Comparison of ENCODE assay signal across 12 cellular contexts in genomic region chr19:51122112-51122981, GRCh38. TPM values are rescaled to one million over a fixed set of nuclear protein-coding genes. Genes with fewer than 3 reads are reported as not detected.
DNase-seq lines count a peak whose midpoint lies in the region; ATAC-seq, FAIRE-seq and TF ChIP-seq lines count a peak whose summit lies in the region.
"Had no signal": no experiment of that assay in that cellular context is flagged by ENCODE, and none has a peak within 500 bp of the region (broad histone marks: within the 10 kb centered on the region; RNA-seq: fewer than 3 reads in every experiment).

No MANE protein-coding gene starts in this region.

- H3K36me3 ChIP-seq in bronchial epithelial cell (ENCODE audit: control insufficient read depth, insufficient read depth, low read length): no peaks in the 10 kb centered on the region
- H3K36me3 ChIP-seq: heart right ventricle, MG63 had no signal

- no peak overlapping the region for H3K27ac ChIP-seq in CD4-positive, alpha-beta T cell (ENCODE audit: low read depth, low read length)

- intact Hi-C loops in CD4-positive, alpha-beta T cell (cut with DNase I, micrococcal nuclease): loop anchor here in 1 of 2 experiments (5.0 kb wide), 1 partner anchor 35 kb away; no protein-coding TSS in a partner anchor

- H3K27me3 Mint-ChIP-seq in CD4-positive, alpha-beta T cell: no peaks in the 10 kb centered on the region
- H3K27me3 Mint-ChIP-seq in natural killer cell treated with Interleukin-12 subunit alpha and Interleukin-12 subunit beta and Interleukin-15 and Interleukin-18, amount 100 ng/mL, for 72 hours: no peaks in the 10 kb centered on the region

- H3K36me3 Mint-ChIP-seq in CD4-positive, alpha-beta T cell (ENCODE audit: low read depth): peaks cover 4% of the 10 kb centered on the region
- H3K36me3 Mint-ChIP-seq in natural killer cell treated with Interleukin-12 subunit alpha and Interleukin-12 subunit beta and Interleukin-15 and Interleukin-18, amount 100 ng/mL, for 72 hours: no peaks in the 10 kb centered on the region

- DNase-seq in CD4-positive, alpha-beta T cell: no peak
- DNase-seq in HT1080 (ENCODE audit: low read depth) (peak; percentile 86), bronchial epithelial cell (ENCODE audit: low read depth) (peak; percentile 12), DMS 273 treated with DMSO at 0.1 percent for 48 hours (lab: John Stamatoyannopoulos, UW) (no peak), COLO829 (ENCODE audit: low spot score) (no peak), DMS79 treated with DMSO at 0.1 percent for 48 hours (lab: John Stamatoyannopoulos, UW) (no peak), NCI-H187 treated with DMSO at 0.1 percent for 48 hours (lab: John Stamatoyannopoulos, UW) (no peak)
- peak; percentile 66 for DNase-seq in natural killer cell treated with Interleukin-12 subunit alpha and Interleukin-12 subunit beta and Interleukin-15 and Interleukin-18, amount 100 ng/mL, for 72 hours (ENCODE audit: low spot score)
- DNase-seq: dermis blood vessel endothelial cell, heart right ventricle, MG63, NCI-H69 had no signal

- peaks cover 2% of the 10 kb centered on the region for H3K9me3 Mint-ChIP-seq in CD4-positive, alpha-beta T cell
- H3K9me3 Mint-ChIP-seq in natural killer cell treated with Interleukin-12 subunit alpha and Interleukin-12 subunit beta and Interleukin-15 and Interleukin-18, amount 100 ng/mL, for 72 hours: no peaks in the 10 kb centered on the region

- H3K4me1 Mint-ChIP-seq in CD4-positive, alpha-beta T cell (ENCODE audit: low read depth): peaks cover 78% of the 10 kb centered on the region
- H3K4me1 Mint-ChIP-seq in natural killer cell treated with Interleukin-12 subunit alpha and Interleukin-12 subunit beta and Interleukin-15 and Interleukin-18, amount 100 ng/mL, for 72 hours (ENCODE audit: low read depth in 2 of 2): peaks cover 53 to 57% of the 10 kb centered on the region in 2 donors

- TF ChIP-seq CTCF in CD4-positive, alpha-beta T cell (IDR thresholded peaks at IDR 0.05): no peak
- no peak for TF ChIP-seq CTCF in bronchial epithelial cell (IDR thresholded peaks at IDR 0.05; ENCODE audit: insufficient read depth, low read length, severe bottlenecking)

- ATAC-seq in CD4-positive, alpha-beta T cell (ENCODE audit: poor library complexity): no peak
- peak; percentile 49 to 54 for ATAC-seq in natural killer cell treated with Interleukin-12 subunit alpha and Interleukin-12 subunit beta and Interleukin-15 and Interleukin-18, amount 100 ng/mL, for 72 hours

- no peak for FAIRE-seq in bronchial epithelial cell (lab: Jason Lieb, UNC)

- CTCF ChIA-PET in CD4-positive, alpha-beta T cell (lab: Charles Lee): no interaction called here

- no peaks in the 10 kb centered on the region for H3K27me3 ChIP-seq in CD4-positive, alpha-beta T cell (ENCODE audit: control insufficient read depth, insufficient read depth, low read length)
- no peaks in the 10 kb centered on the region for H3K27me3 ChIP-seq in bronchial epithelial cell (ENCODE audit: control insufficient read depth, insufficient read depth, low read length)

- H3K4me3 Mint-ChIP-seq in CD4-positive, alpha-beta T cell: peak overlapping the region; percentile 25
- peak overlapping the region; percentile 82 for H3K4me3 Mint-ChIP-seq in natural killer cell treated with Interleukin-12 subunit alpha and Interleukin-12 subunit beta and Interleukin-15 and Interleukin-18, amount 100 ng/mL, for 72 hours

- peak overlapping the region; percentile 89 for H3K27ac Mint-ChIP-seq in CD4-positive, alpha-beta T cell
- H3K27ac Mint-ChIP-seq in natural killer cell treated with Interleukin-12 subunit alpha and Interleukin-12 subunit beta and Interleukin-15 and Interleukin-18, amount 100 ng/mL, for 72 hours: peak overlapping the region; percentile 61 to 69

- POLR2A ChIA-PET in CD4-positive, alpha-beta T cell (lab: Charles Lee): no interaction called here

- H3K4me3 ChIP-seq in bronchial epithelial cell (ENCODE audit: low read depth, low read length): no peak overlapping the region
- H3K4me3 ChIP-seq: MG63 had no signal

- H3K9me3 ChIP-seq in CD4-positive, alpha-beta T cell (ENCODE audit: control insufficient read depth, low read length): no peaks in the 10 kb centered on the region
- H3K9me3 ChIP-seq: heart right ventricle, MG63 had no signal

RNA-seq across cellular contexts. Expression of gene SIGLEC9, which starts 2.4 kb away (rescaled TPM):
- total RNA-seq in CD4-positive, alpha-beta T cell: under 1 TPM; 0.36 to 0.59 TPM
- total RNA-seq in HT1080 (2014; rRNA removed; shearing (Covaris generic)): 0.67 and 1.4 TPM in 2 replicates
- 0.31 and 0.66 TPM in 2 replicates for polyA plus RNA-seq in HT1080 (2015; cell fraction: cytosol; rRNA removed)
- 0.80 and 1.3 TPM in 2 replicates for polyA plus RNA-seq in HT1080 (2015; cell fraction: nucleus; rRNA removed)
- total RNA-seq in bronchial epithelial cell: not detected in 2 replicates
- total RNA-seq in natural killer cell treated with Interleukin-12 subunit alpha and Interleukin-12 subunit beta and Interleukin-15 and Interleukin-18, amount 100 ng/mL, for 72 hours: 1 to 10 TPM in 1 of 2 donors, under 1 TPM in 1; 0.69 to 1.1 TPM
- total RNA-seq: dermis blood vessel endothelial cell had no signal

RNA-seq across cellular contexts. Expression of gene CTU1, which starts 14.1 kb away (rescaled TPM):
- 1 to 10 TPM; 1.4 to 1.6 TPM for total RNA-seq in CD4-positive, alpha-beta T cell
- total RNA-seq in HT1080 (2014; rRNA removed; shearing (Covaris generic)): 26.5 and 32.3 TPM in 2 replicates
- 18.5 and 24.2 TPM in 2 replicates for polyA plus RNA-seq in HT1080 (2015; cell fraction: cytosol; rRNA removed)
- polyA plus RNA-seq in HT1080 (2015; cell fraction: nucleus; rRNA removed): 29.1 and 39.0 TPM in 2 replicates
- total RNA-seq in bronchial epithelial cell: 7.3 and 7.6 TPM in 2 replicates
- total RNA-seq in natural killer cell treated with Interleukin-12 subunit alpha and Interleukin-12 subunit beta and Interleukin-15 and Interleukin-18, amount 100 ng/mL, for 72 hours: 10 to 100 TPM in 1 of 2 donors, 1 to 10 TPM in 1; 8.1 to 15.4 TPM

RNA-seq across cellular contexts. Expression of gene SIGLEC7, which starts 19.8 kb away (rescaled TPM):
- under 1 TPM in 1 of 2 experiments, not detected in 1; 0.20 TPM for total RNA-seq in CD4-positive, alpha-beta T cell
- total RNA-seq in HT1080 (2014; rRNA removed; shearing (Covaris generic)): not detected in 2 replicates
- 0.07 TPM in 1 of 2 replicates, not detected in the other for polyA plus RNA-seq in HT1080 (2015; cell fraction: cytosol; rRNA removed)
- not detected in 2 replicates for polyA plus RNA-seq in HT1080 (2015; cell fraction: nucleus; rRNA removed)
- not detected in 2 replicates for total RNA-seq in bronchial epithelial cell
- total RNA-seq in natural killer cell treated with Interleukin-12 subunit alpha and Interleukin-12 subunit beta and Interleukin-15 and Interleukin-18, amount 100 ng/mL, for 72 hours: 1 to 10 TPM; 7.9 to 8.7 TPM
- total RNA-seq: dermis blood vessel endothelial cell had no signal

RNA-seq across cellular contexts. Expression of gene KLK14, which starts 39.7 kb away (rescaled TPM):
- under 1 TPM in 1 of 2 experiments, not detected in 1; 0.22 TPM for total RNA-seq in CD4-positive, alpha-beta T cell
- total RNA-seq in HT1080 (2014; rRNA removed; shearing (Covaris generic)): not detected in 2 replicates
- polyA plus RNA-seq in HT1080 (2015; cell fraction: cytosol; rRNA removed): not detected in 2 replicates
- 0.28 TPM in 1 of 2 replicates, not detected in the other for polyA plus RNA-seq in HT1080 (2015; cell fraction: nucleus; rRNA removed)
- not detected in 2 replicates for total RNA-seq in bronchial epithelial cell
- total RNA-seq in natural killer cell treated with Interleukin-12 subunit alpha and Interleukin-12 subunit beta and Interleukin-15 and Interleukin-18, amount 100 ng/mL, for 72 hours: 1 to 10 TPM in 1 of 2 donors, under 1 TPM in 1; 0.50 to 2.2 TPM
- total RNA-seq: dermis blood vessel endothelial cell had no signal

RNA-seq across cellular contexts. Expression of gene KLK13, which starts 57.5 kb away (rescaled TPM):
- not detected for total RNA-seq in CD4-positive, alpha-beta T cell
- total RNA-seq in HT1080 (2014; rRNA removed; shearing (Covaris generic)): not detected in 2 replicates
- polyA plus RNA-seq in HT1080 (2015; cell fraction: cytosol; rRNA removed): not detected in 2 replicates
- not detected in 2 replicates for polyA plus RNA-seq in HT1080 (2015; cell fraction: nucleus; rRNA removed)
- 0.26 and 0.51 TPM in 2 replicates for total RNA-seq in bronchial epithelial cell
- not detected for total RNA-seq in natural killer cell treated with Interleukin-12 subunit alpha and Interleukin-12 subunit beta and Interleukin-15 and Interleukin-18, amount 100 ng/mL, for 72 hours
- total RNA-seq: dermis blood vessel endothelial cell had no signal

Comparison
In these comparisons a context has a peak if more than half of its experiments do, and no peak if none do; other contexts are left out.
1. DNase-seq: peak in HT1080 (single experiment), bronchial epithelial cell (single experiment) and natural killer cell treated with Interleukin-12 subunit alpha and Interleukin-12 subunit beta and Interleukin-15 and Interleukin-18, amount 100 ng/mL, for 72 hours (single experiment); none in CD4-positive, alpha-beta T cell (0 of 10), DMS 273 treated with DMSO at 0.1 percent for 48 hours (single experiment), COLO829 (single experiment), DMS79 treated with DMSO at 0.1 percent for 48 hours (single experiment) and NCI-H187 treated with DMSO at 0.1 percent for 48 hours (single experiment).